1 cellular context compared by ENCODE assay signal in the genomic region with DNA sequence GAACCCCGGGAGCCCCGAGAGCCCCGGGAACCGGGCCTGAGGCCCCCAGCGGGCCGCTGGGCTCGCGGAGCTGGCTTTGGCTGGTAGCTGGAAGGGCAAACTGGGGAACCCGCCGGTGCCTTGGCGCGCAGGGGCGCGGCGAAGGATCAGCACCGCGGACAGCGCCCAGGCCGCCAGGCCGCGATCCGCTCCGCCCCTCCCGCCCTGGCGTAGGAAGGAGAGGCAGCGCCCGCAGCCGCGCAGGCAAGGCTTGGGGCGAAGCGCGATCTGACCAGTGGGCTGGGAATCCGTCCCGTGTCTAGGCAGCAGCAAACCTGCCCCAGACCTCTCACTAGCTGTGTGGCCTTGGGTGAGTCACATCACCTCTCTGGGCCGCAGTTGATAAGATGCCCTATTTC.
A peak's percentile ranks its signal among the peaks of the same experiment; 100 is the strongest.
TF ChIP-seq lines count a peak whose summit lies in the region.

No MANE protein-coding gene starts in this region.

TF ChIP-seq in HepG2, 621 proteins besides CTCF, POLR2A, EP300 and RAD21 (continued from another document and continues in another):
- TF ChIP-seq ZBTB40 (IDR thresholded peaks at IDR 0.05) (no peak), ZBTB40 (CRISPR knock-in tag; IDR thresholded peaks at IDR 0.05) (peak; percentile 92), RARA (CRISPR knock-in tag; IDR thresholded peaks at IDR 0.05) (peak; percentile 80), ZNF414 (CRISPR knock-in tag; IDR thresholded peaks at IDR 0.05) (peak; percentile 93; the same call in 1 of the 2 replicates), MZF1 (CRISPR knock-in tag; IDR thresholded peaks at IDR 0.05; ENCODE audit: borderline replicate concordance) (no peak), FOXP1 (IDR thresholded peaks at IDR 0.05) (no peak), FOXP1 (CRISPR knock-in tag; IDR thresholded peaks at IDR 0.05) (no peak), SOX6 (IDR thresholded peaks at IDR 0.05) (no peak), SOX6 (CRISPR knock-in tag; IDR thresholded peaks at IDR 0.05) (peak; percentile 47; the same call in 1 of the 2 replicates), PCBP1 (IDR thresholded peaks at IDR 0.05; ENCODE audit: borderline replicate concordance, low read depth, low read length) (no peak), TFDP2 (CRISPR knock-in tag; IDR thresholded peaks at IDR 0.05) (peak; percentile 73), ZNF607 (CRISPR knock-in tag; IDR thresholded peaks at IDR 0.05; ENCODE audit: borderline replicate concordance) (peak; percentile 100), MYPOP (CRISPR knock-in tag; IDR thresholded peaks at IDR 0.05) (peak; percentile 96), RXRB (CRISPR knock-in tag; IDR thresholded peaks at IDR 0.05; ENCODE audit: borderline replicate concordance) (peak; percentile 79), CREM (IDR thresholded peaks at IDR 0.05) (no peak), CREM (CRISPR knock-in tag; IDR thresholded peaks at IDR 0.05) (no peak)
- TF ChIP-seq, protein P1, sequence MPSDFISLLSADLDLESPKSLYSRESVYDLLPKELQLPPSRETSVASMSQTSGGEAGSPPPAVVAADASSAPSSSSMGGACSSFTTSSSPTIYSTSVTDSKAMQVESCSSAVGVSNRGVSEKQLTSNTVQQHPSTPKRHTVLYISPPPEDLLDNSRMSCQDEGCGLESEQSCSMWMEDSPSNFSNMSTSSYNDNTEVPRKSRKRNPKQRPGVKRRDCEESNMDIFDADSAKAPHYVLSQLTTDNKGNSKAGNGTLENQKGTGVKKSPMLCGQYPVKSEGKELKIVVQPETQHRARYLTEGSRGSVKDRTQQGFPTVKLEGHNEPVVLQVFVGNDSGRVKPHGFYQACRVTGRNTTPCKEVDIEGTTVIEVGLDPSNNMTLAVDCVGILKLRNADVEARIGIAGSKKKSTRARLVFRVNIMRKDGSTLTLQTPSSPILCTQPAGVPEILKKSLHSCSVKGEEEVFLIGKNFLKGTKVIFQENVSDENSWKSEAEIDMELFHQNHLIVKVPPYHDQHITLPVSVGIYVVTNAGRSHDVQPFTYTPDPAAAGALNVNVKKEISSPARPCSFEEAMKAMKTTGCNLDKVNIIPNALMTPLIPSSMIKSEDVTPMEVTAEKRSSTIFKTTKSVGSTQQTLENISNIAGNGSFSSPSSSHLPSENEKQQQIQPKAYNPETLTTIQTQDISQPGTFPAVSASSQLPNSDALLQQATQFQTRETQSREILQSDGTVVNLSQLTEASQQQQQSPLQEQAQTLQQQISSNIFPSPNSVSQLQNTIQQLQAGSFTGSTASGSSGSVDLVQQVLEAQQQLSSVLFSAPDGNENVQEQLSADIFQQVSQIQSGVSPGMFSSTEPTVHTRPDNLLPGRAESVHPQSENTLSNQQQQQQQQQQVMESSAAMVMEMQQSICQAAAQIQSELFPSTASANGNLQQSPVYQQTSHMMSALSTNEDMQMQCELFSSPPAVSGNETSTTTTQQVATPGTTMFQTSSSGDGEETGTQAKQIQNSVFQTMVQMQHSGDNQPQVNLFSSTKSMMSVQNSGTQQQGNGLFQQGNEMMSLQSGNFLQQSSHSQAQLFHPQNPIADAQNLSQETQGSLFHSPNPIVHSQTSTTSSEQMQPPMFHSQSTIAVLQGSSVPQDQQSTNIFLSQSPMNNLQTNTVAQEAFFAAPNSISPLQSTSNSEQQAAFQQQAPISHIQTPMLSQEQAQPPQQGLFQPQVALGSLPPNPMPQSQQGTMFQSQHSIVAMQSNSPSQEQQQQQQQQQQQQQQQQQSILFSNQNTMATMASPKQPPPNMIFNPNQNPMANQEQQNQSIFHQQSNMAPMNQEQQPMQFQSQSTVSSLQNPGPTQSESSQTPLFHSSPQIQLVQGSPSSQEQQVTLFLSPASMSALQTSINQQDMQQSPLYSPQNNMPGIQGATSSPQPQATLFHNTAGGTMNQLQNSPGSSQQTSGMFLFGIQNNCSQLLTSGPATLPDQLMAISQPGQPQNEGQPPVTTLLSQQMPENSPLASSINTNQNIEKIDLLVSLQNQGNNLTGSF (CRISPR knock-in tag; IDR thresholded peaks at IDR 0.05): peak; percentile 99
- TF ChIP-seq, protein P2, sequence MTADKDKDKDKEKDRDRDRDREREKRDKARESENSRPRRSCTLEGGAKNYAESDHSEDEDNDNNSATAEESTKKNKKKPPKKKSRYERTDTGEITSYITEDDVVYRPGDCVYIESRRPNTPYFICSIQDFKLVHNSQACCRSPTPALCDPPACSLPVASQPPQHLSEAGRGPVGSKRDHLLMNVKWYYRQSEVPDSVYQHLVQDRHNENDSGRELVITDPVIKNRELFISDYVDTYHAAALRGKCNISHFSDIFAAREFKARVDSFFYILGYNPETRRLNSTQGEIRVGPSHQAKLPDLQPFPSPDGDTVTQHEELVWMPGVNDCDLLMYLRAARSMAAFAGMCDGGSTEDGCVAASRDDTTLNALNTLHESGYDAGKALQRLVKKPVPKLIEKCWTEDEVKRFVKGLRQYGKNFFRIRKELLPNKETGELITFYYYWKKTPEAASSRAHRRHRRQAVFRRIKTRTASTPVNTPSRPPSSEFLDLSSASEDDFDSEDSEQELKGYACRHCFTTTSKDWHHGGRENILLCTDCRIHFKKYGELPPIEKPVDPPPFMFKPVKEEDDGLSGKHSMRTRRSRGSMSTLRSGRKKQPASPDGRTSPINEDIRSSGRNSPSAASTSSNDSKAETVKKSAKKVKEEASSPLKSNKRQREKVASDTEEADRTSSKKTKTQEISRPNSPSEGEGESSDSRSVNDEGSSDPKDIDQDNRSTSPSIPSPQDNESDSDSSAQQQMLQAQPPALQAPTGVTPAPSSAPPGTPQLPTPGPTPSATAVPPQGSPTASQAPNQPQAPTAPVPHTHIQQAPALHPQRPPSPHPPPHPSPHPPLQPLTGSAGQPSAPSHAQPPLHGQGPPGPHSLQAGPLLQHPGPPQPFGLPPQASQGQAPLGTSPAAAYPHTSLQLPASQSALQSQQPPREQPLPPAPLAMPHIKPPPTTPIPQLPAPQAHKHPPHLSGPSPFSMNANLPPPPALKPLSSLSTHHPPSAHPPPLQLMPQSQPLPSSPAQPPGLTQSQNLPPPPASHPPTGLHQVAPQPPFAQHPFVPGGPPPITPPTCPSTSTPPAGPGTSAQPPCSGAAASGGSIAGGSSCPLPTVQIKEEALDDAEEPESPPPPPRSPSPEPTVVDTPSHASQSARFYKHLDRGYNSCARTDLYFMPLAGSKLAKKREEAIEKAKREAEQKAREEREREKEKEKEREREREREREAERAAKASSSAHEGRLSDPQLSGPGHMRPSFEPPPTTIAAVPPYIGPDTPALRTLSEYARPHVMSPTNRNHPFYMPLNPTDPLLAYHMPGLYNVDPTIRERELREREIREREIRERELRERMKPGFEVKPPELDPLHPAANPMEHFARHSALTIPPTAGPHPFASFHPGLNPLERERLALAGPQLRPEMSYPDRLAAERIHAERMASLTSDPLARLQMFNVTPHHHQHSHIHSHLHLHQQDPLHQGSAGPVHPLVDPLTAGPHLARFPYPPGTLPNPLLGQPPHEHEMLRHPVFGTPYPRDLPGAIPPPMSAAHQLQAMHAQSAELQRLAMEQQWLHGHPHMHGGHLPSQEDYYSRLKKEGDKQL (CRISPR knock-in tag; IDR thresholded peaks at IDR 0.05; ENCODE audit: low read depth): 0 out of 2 replicates have a peak, but pooled peaks have one; percentile 30
- TF ChIP-seq, protein P3, sequence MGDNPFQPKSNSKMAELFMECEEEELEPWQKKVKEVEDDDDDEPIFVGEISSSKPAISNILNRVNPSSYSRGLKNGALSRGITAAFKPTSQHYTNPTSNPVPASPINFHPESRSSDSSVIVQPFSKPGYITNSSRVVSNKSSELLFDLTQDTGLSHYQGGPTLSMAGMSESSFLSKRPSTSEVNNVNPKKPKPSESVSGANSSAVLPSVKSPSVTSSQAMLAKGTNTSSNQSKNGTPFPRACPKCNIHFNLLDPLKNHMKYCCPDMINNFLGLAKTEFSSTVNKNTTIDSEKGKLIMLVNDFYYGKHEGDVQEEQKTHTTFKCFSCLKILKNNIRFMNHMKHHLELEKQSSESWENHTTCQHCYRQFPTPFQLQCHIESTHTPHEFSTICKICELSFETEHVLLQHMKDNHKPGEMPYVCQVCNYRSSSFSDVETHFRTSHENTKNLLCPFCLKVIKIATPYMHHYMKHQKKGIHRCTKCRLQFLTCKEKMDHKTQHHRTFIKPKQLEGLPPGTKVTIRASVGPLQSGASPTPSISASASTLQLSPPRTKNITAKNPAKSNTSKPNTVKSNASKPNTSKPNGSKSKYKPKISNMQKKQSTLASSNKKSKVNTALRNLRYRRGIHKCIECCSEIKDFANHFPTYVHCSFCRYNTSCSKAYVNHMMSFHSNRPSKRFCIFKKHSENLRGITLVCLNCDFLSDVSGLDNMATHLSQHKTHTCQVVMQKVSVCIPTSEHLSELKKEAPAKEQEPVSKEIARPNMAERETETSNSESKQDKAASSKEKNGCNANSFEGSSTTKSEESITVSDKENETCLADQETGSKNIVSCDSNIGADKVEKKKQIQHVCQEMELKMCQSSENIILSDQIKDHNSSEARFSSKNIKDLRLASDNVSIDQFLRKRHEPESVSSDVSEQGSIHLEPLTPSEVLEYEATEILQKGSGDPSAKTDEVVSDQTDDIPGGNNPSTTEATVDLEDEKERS (CRISPR knock-in tag; IDR thresholded peaks at IDR 0.05): peak; percentile 81
- TF ChIP-seq, protein P4, sequence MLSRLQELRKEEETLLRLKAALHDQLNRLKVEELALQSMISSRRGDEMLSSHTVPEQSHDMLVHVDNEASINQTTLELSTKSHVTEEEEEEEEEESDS (CRISPR knock-in tag; IDR thresholded peaks at IDR 0.05; ENCODE audit: borderline replicate concordance): peak; percentile 95
